9 cellular contexts compared by ENCODE assay signal in the genomic region with DNA sequence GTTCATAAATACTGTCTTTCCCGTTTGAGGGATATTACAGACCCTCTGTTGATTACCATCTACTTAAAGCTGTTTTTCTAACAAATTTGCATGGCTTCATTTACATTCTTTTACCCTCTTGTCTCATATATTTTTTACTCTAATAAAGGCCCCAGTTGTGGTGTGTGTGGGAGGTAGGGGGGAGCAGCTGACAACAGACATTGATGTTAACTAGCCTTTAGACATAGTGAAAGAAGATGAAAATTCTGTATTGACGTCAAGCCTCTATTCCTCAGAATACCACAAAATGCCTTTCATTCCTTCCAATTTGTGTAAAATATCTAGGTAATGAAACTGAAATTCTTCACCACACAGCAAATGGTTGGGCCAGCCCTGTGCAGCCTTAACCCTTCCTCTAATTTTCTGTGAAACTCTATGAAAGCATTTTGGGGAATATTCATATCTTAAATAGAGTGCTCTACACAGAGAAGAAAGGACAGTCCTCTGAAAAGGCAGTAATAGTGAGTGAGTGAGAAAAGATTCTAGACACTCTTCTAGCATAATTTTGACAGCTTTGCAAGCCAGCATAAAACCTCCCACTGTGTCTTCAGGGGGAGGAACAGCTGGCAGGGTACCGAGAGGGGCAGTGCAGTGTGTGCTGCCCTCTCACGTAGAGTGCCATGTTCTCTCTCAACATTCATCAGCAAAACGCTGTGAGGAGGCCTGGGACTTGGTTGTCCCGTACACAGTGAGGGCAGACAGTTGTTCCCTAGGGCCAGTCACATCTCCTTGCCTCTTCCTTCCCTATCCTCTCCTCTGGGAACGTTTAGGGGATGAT. TPM values are rescaled to one million over a fixed set of nuclear protein-coding genes. Genes with fewer than 3 reads are reported as not detected.
DNase-seq lines count a peak whose midpoint lies in the region; ATAC-seq, FAIRE-seq and TF ChIP-seq lines count a peak whose summit lies in the region.
"Had no signal": no experiment of that assay in that cellular context is flagged by ENCODE, and none has a peak within 500 bp of the region (broad histone marks: within the 10 kb centered on the region; RNA-seq: fewer than 3 reads in every experiment).

No MANE protein-coding gene starts in this region.

- peaks cover 2% of the 10 kb centered on the region for H3K36me3 Mint-ChIP-seq in activated naive CD8-positive, alpha-beta T cell
- H3K36me3 Mint-ChIP-seq: IgD-negative memory B cell had no signal

- H3K27me3 Mint-ChIP-seq in activated naive CD8-positive, alpha-beta T cell = no peaks in the 10 kb centered on the region
- H3K27me3 Mint-ChIP-seq: IgD-negative memory B cell had no signal

- H3K27ac Mint-ChIP-seq in activated naive CD8-positive, alpha-beta T cell = peak overlapping the region; percentile 91
- H3K27ac Mint-ChIP-seq: IgD-negative memory B cell had no signal

- H3K36me3 ChIP-seq in osteoblast (ENCODE audit: insufficient read depth, low read length) (peaks cover 61% of the 10 kb centered on the region), small intestine (ENCODE audit: control insufficient read depth in 2 of 2, insufficient read depth in 2 of 2, low read length in 2 of 2) (peaks cover 4 to 10% of the 10 kb centered on the region in 2 donors)

- peaks cover 64% of the 10 kb centered on the region for H3K4me1 ChIP-seq in osteoblast (ENCODE audit: insufficient read depth, low read length)
- H3K4me1 ChIP-seq in small intestine (ENCODE audit: control insufficient read depth in 2 of 2, insufficient read depth in 1 of 2, low read depth in 1 of 2, low read length in 1 of 2) = peaks cover 0 to 5% of the 10 kb centered on the region in 2 donors

- FAIRE-seq in small intestine (lab: Jason Lieb, UNC) (no peak), frontal cortex (lab: Jason Lieb, UNC) (no peak)

- H3K27me3 ChIP-seq in osteoblast (ENCODE audit: insufficient read depth, low read length) (no peaks in the 10 kb centered on the region), small intestine (ENCODE audit: control insufficient read depth in 2 of 2, insufficient read depth in 2 of 2, low read length in 2 of 2) (no peaks in the 10 kb centered on the region)

- 64 to 73% (median 69%) methylated on average over 7 of the region's 7 CpGs for WGBS in small intestine, 3 donors

- H3K9me3 ChIP-seq in osteoblast (ENCODE audit: low read depth, low read length) = no peaks in the 10 kb centered on the region
- H3K9me3 ChIP-seq in small intestine (ENCODE audit: control insufficient read depth, low read depth) = no peaks in the 10 kb centered on the region

- DNase-seq in osteoblast (ENCODE audit: insufficient read length, low spot score, missing footprints) = peak; percentile 75
- DNase-seq in small intestine = no peak
- DNase-seq in NCI-H1417 (lab: John Stamatoyannopoulos, UW) = no peak
- no peak for DNase-seq in frontal cortex (ENCODE audit: low spot score in 2 of 2)
- DNase-seq in UCSD-AML1 (lab: John Stamatoyannopoulos, UW; ENCODE audit: unreplicated experiment) = no peak

- ATAC-seq in GM18502 (IDR thresholded peaks at IDR 0.05; ENCODE audit: poor library complexity, unreplicated experiment) (peak; percentile 72), HG02981 (IDR thresholded peaks at IDR 0.05; ENCODE audit: unreplicated experiment) (peak; percentile 59)

- peak overlapping the region; percentile 40 for H3K4me3 Mint-ChIP-seq in activated naive CD8-positive, alpha-beta T cell
- H3K4me3 Mint-ChIP-seq: IgD-negative memory B cell had no signal

- H3K4me2 ChIP-seq in osteoblast (ENCODE audit: insufficient read depth, low read length) = peak overlapping the region; percentile 58

- peaks cover 47% of the 10 kb centered on the region for H3K79me2 ChIP-seq in osteoblast (ENCODE audit: insufficient read depth, low read length)

- no peaks in the 10 kb centered on the region for H4K20me1 ChIP-seq in osteoblast (ENCODE audit: insufficient read depth, low read length)

- H3K27ac ChIP-seq in osteoblast (ENCODE audit: low read depth, low read length) = peak overlapping the region; percentile 97
- H3K27ac ChIP-seq in small intestine (ENCODE audit: low read depth in 1 of 2, low read length in 1 of 2) = peak overlapping the region in 1 of 2 donors; percentile 72

- H3K4me1 Mint-ChIP-seq in activated naive CD8-positive, alpha-beta T cell (ENCODE audit: low read depth) = peaks cover 42% of the 10 kb centered on the region

- H2AFZ ChIP-seq in osteoblast (ENCODE audit: low read length) = no peak overlapping the region

- H3K4me3 ChIP-seq in osteoblast (ENCODE audit: insufficient read depth, low read length) (no peak overlapping the region), small intestine (ENCODE audit: low read depth in 1 of 2, low read length in 2 of 2) (no peak overlapping the region)

- TF ChIP-seq CTCF in osteoblast (IDR thresholded peaks at IDR 0.05; ENCODE audit: extremely low read depth, low read depth, low read length) = no peak

- no peaks in the 10 kb centered on the region for H3K9me3 Mint-ChIP-seq in activated naive CD8-positive, alpha-beta T cell (ENCODE audit: low read depth)
- H3K9me3 Mint-ChIP-seq: IgD-negative memory B cell had no signal

RNA-seq across cellular contexts. Expression of a gene that starts 20.1 kb away (rescaled TPM):
- total RNA-seq in osteoblast (30.9 and 33.7 TPM in 2 replicates), frontal cortex (104 TPM)
- polyA plus RNA-seq in small intestine = 10 to 100 TPM; 10.1 to 22.3 (median 15.4) TPM
